24 cellular contexts compared by ENCODE assay signal in the genomic region with DNA sequence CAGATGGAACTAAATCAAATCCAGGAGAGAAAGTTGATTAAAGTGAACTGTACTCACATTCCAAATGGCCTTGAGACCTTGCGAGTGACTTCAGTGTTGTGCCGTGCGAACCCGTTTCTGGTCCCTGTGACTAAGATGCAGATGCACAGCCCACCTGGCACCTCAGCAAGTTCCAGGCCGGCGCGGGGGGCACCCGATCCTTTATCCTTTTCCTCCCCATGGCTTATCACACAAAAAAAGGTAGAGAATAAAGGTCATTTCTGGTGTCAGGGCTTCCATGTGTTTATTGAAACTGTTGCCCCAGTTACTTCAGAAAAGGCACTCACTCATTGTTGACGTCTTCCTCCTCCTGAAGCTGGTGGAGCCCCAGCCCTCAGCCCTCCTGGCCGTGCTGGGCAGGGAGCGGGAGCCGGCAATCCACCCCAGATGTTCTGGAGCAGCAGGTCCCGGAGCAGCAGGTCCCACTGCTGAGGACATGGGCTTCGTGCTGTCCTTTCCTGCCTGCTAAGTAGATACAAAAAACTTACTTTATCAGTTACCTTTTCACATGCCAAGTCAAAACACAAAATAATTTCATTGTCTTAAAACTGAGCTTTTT.
"Had no signal": no experiment of that assay in that cellular context is flagged by ENCODE, and none has a peak within 500 bp of the region (broad histone marks: within the 10 kb centered on the region; RNA-seq: fewer than 3 reads in every experiment).

No MANE protein-coding gene starts in this region.

- H3K4me1 ChIP-seq: body of pancreas, prostate gland, right lobe of liver, spleen, thyroid gland, vagina had no signal

- H3K4me3 Mint-ChIP-seq: activated CD4-positive, alpha-beta T cell treated with anti-CD3 and anti-CD28 coated beads for 36 hours; activated CD8-positive, alpha-beta T cell treated with anti-CD3 and anti-CD28 coated beads for 36 hours; activated T-cell treated with anti-CD3 and anti-CD28 coated beads, Interleukin-2, amount 50 U/mL, for 4 hours; central memory CD8-positive, alpha-beta T cell; memory B cell; natural killer cell treated with Interleukin-12 subunit alpha and Interleukin-12 subunit beta and Interleukin-15 and Interleukin-18, amount 100 ng/mL, for 72 hours; T-helper 1 cell treated with Interleukin-12 subunit alpha and Interleukin-12 subunit beta and Interleukin-4 antibody, amounts not matched to agents 30 μg/mL and 1 μg/mL, for 36 hours had no signal

- H3K36me3 ChIP-seq: prostate gland, right lobe of liver, thyroid gland had no signal

- FAIRE-seq: frontal cortex, islet of Langerhans had no signal

- DNase-seq: activated CD4-positive, alpha-beta T cell treated with anti-CD3 and anti-CD28 coated beads for 36 hours; activated CD8-positive, alpha-beta T cell treated with anti-CD3 and anti-CD28 coated beads for 36 hours; activated effector memory CD4-positive, alpha-beta T cell treated with Interleukin-2 at 50 U/mL for 16 hours; activated T-cell treated with anti-CD3 and anti-CD28 coated beads, Interleukin-2, amount 50 U/mL, for 4 hours; amniotic stem cell; body of pancreas; effector CD4-positive, alpha-beta T cell; occipital lobe; right lobe of liver; spleen; thyroid gland; WERI-Rb-1 had no signal

- H3K27me3 Mint-ChIP-seq: activated CD4-positive, alpha-beta T cell treated with anti-CD3 and anti-CD28 coated beads for 36 hours; activated CD8-positive, alpha-beta T cell treated with anti-CD3 and anti-CD28 coated beads for 36 hours; central memory CD8-positive, alpha-beta T cell; memory B cell; natural killer cell treated with Interleukin-12 subunit alpha and Interleukin-12 subunit beta and Interleukin-15 and Interleukin-18, amount 100 ng/mL, for 72 hours had no signal

- H3K4me1 Mint-ChIP-seq: activated CD4-positive, alpha-beta T cell treated with anti-CD3 and anti-CD28 coated beads for 36 hours had no signal

- H3K27me3 ChIP-seq: body of pancreas, right lobe of liver, spleen, thyroid gland, vagina had no signal

- H3K27ac ChIP-seq: body of pancreas, coronary artery, epithelial cell of prostate, prostate gland, right lobe of liver, spleen, thyroid gland, vagina, WERI-Rb-1 had no signal

- H3K27ac Mint-ChIP-seq: activated CD4-positive, alpha-beta T cell treated with anti-CD3 and anti-CD28 coated beads for 36 hours; activated CD8-positive, alpha-beta T cell treated with anti-CD3 and anti-CD28 coated beads for 36 hours; memory B cell; natural killer cell treated with Interleukin-12 subunit alpha and Interleukin-12 subunit beta and Interleukin-15 and Interleukin-18, amount 100 ng/mL, for 72 hours; T-helper 1 cell treated with Interleukin-12 subunit alpha and Interleukin-12 subunit beta and Interleukin-4 antibody, amounts not matched to agents 30 μg/mL and 1 μg/mL, for 36 hours had no signal

- H3K9me3 Mint-ChIP-seq: activated T-cell treated with anti-CD3 and anti-CD28 coated beads, Interleukin-2, amount 50 U/mL, for 4 hours had no signal

- H3K9me3 ChIP-seq: body of pancreas, prostate gland, right lobe of liver, thyroid gland, vagina had no signal

- H3K4me3 ChIP-seq: body of pancreas, coronary artery, prostate gland, right lobe of liver, spleen, thyroid gland, vagina had no signal

- ATAC-seq: activated CD4-positive, alpha-beta T cell treated with anti-CD3 and anti-CD28 coated beads for 36 hours; activated CD8-positive, alpha-beta T cell treated with anti-CD3 and anti-CD28 coated beads for 36 hours; activated naive CD4-positive, alpha-beta T cell treated with anti-CD3 and anti-CD28 coated beads, Interleukin-2, amount 50 U/mL, for 72 hours; activated T-cell treated with anti-CD3 and anti-CD28 coated beads, Interleukin-2, amount 50 U/mL, for 4 hours; body of pancreas; left lobe of liver; natural killer cell treated with Interleukin-12 subunit alpha and Interleukin-12 subunit beta and Interleukin-15 and Interleukin-18, amount 100 ng/mL, for 72 hours had no signal
